ENCODE assay signal across 2 cellular contexts in the genomic region with DNA sequence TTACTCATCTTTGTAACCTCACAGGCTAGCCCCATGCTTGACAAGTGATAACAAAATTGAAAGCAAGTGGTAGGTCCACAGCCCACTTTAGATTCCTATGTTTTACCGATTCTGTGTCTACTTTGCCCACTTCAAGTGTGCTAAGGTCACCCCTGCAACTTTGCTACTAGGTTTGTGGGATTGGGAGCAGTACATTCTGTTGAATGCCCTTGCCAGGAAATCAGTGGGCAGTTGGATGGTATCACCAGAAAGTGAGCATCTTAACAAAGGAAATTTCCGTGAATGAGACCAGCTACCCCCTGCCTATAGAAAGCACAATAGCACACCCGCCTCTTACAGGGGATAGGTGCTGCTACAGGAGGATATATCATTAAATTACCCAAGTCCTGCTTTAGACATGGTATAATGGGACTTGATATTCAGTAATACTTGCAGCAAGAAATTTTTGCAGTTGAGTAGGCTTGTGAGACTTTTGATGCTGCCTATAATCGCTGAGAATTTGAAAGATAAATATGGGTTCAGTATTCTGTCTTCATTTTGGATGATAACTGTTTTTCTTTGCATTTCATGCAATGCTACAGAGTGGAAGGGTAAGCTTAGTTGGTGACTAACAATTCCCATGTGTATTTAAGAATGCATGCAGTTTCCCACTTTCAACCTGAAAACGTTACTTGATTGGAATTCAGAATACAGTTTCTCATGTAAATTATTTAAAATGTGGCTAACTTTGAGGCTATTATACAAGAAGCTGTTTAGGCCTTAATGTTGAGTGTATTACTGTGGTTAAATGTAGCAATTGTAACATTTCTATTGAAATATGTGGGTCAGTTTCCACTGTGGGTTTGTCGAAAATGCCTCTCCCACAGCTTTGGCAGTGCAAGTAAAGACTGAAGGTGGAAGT.
TF ChIP-seq lines count a peak whose summit lies in the region.

No MANE protein-coding gene starts in this region.

TF ChIP-seq in SK-N-SH treated with all-trans-retinoic acid at 6 μM for 48 hours, 23 proteins besides CTCF, POLR2A, EP300 and RAD21 (continued from another document):
- TF ChIP-seq SNAI2 (CRISPR knock-in tag; IDR thresholded peaks at IDR 0.05): no peak
- no peak for TF ChIP-seq ZNF8 (CRISPR knock-in tag; IDR thresholded peaks at IDR 0.05)
- TF ChIP-seq ZNF565 (CRISPR knock-in tag; conservative IDR thresholded peaks at IDR 0.05; ENCODE audit: low read depth): no peak
- TF ChIP-seq, protein P1, sequence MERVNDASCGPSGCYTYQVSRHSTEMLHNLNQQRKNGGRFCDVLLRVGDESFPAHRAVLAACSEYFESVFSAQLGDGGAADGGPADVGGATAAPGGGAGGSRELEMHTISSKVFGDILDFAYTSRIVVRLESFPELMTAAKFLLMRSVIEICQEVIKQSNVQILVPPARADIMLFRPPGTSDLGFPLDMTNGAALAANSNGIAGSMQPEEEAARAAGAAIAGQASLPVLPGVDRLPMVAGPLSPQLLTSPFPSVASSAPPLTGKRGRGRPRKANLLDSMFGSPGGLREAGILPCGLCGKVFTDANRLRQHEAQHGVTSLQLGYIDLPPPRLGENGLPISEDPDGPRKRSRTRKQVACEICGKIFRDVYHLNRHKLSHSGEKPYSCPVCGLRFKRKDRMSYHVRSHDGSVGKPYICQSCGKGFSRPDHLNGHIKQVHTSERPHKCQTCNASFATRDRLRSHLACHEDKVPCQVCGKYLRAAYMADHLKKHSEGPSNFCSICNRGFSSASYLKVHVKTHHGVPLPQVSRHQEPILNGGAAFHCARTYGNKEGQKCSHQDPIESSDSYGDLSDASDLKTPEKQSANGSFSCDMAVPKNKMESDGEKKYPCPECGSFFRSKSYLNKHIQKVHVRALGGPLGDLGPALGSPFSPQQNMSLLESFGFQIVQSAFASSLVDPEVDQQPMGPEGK (CRISPR knock-in tag; IDR thresholded peaks at IDR 0.05; ENCODE audit: borderline replicate concordance): no peak

TF ChIP-seq in SK-N-SH, 30 proteins besides CTCF, POLR2A, EP300 and RAD21 (continued from another document):
- TF ChIP-seq SMC3 (IDR thresholded peaks at IDR 0.05; ENCODE audit: low read depth, low read length) (no peak), FOSL2 (IDR thresholded peaks at IDR 0.05; ENCODE audit: borderline replicate concordance, low read depth) (no peak)
